ENCODE assay signal across 20 cellular contexts in genomic region chr19:33444238-33444992, GRCh38.
DNase-seq lines count a peak whose midpoint lies in the region; ATAC-seq and TF ChIP-seq lines count a peak whose summit lies in the region.
"Had no signal": no experiment of that assay in that cellular context is flagged by ENCODE, and none has a peak within 500 bp of the region (broad histone marks: within the 10 kb centered on the region; RNA-seq: fewer than 3 reads in every experiment).

No MANE protein-coding gene starts in this region.

- H3K9me3 ChIP-seq in RWPE2 (ENCODE audit: severe bottlenecking), result no peaks in the 10 kb centered on the region
- no peaks in the 10 kb centered on the region for H3K9me3 ChIP-seq in lower lobe of right lung

- H3K4me3 ChIP-seq in RWPE2 (ENCODE audit: severe bottlenecking), result no peak overlapping the region
- no peak overlapping the region for H3K4me3 ChIP-seq in lower lobe of right lung

- H3K4me3 Mint-ChIP-seq in stimulated activated effector memory CD8-positive, alpha-beta T cell treated with anti-CD3 and anti-CD28 coated beads, Interleukin-12 subunit alpha, Interleukin-12 subunit beta, amount 100 ng/mL, for 72 hours, result no peak overlapping the region
- H3K4me3 Mint-ChIP-seq: HFFc6 had no signal

- CTCF ChIA-PET in GM10248 (lab: Yijun Ruan, JAX), result interaction anchor here (2.3 kb wide), 1 partner anchor 12 kb away, joined by 8 read pairs; no protein-coding TSS in a partner anchor

- POLR2A ChIA-PET in GM10248 (lab: Yijun Ruan, JAX), result no interaction called here

- ATAC-seq in RWPE2 (ENCODE audit: low read depth) (no peak; the same call in 2 of the 3 replicates), lower lobe of right lung (no peak), GM21529 (IDR thresholded peaks at IDR 0.05; ENCODE audit: unreplicated experiment) (no peak)
- no peak for ATAC-seq in stimulated activated effector memory CD8-positive, alpha-beta T cell treated with anti-CD3 and anti-CD28 coated beads, Interleukin-12 subunit alpha, Interleukin-12 subunit beta, amount 100 ng/mL, for 72 hours

- DNase-seq in activated effector memory CD4-positive, alpha-beta T cell treated with anti-CD3 and anti-CD28 coated beads, Interleukin-2, amount 50 U/mL, for 16 hours, result peak; percentile 30
- DNase-seq in activated effector memory CD4-positive, alpha-beta T cell treated with Interleukin-2 at 50 U/mL for 16 hours, result no peak
- DNase-seq in RWPE2 (ENCODE audit: low spot score), result peak; percentile 34
- peak; percentile 21 for DNase-seq in lower lobe of right lung
- DNase-seq in stimulated activated effector memory CD8-positive, alpha-beta T cell treated with anti-CD3 and anti-CD28 coated beads, Interleukin-12 subunit alpha, Interleukin-12 subunit beta, amount 100 ng/mL, for 72 hours (ENCODE audit: low spot score in 2 of 2), result no peak
- DNase-seq in GM10248 (ENCODE audit: extremely low spot score), result no peak
- no peak for DNase-seq in GM19238 (ENCODE audit: insufficient read length, low spot score)
- DNase-seq: 8988T, COR-L47, DMS 273 treated with DMSO at 0.1 percent for 48 hours, DND-41, HFFc6, NCI-H1417 treated with DMSO at 0.1 percent for 48 hours, NCI-H187 treated with DMSO at 0.1 percent for 48 hours, NCI-H2227 treated with DMSO at 0.1 percent for 48 hours, NCI-H510A treated with DMSO at 0.1 percent for 48 hours, NCI-H82, OCI-M1, SIG-M5 had no signal

- H3K4me1 ChIP-seq in RWPE2 (ENCODE audit: insufficient read depth, poor library complexity, severe bottlenecking) (no peaks in the 10 kb centered on the region), lower lobe of right lung (no peaks in the 10 kb centered on the region)

- H3K4me1 Mint-ChIP-seq in stimulated activated effector memory CD8-positive, alpha-beta T cell treated with anti-CD3 and anti-CD28 coated beads, Interleukin-12 subunit alpha, Interleukin-12 subunit beta, amount 100 ng/mL, for 72 hours, result peaks cover 13% of the 10 kb centered on the region

- H3K27ac ChIP-seq in RWPE2 (ENCODE audit: poor library complexity, severe bottlenecking) (no peak overlapping the region), lower lobe of right lung (no peak overlapping the region)

- H3K36me3 Mint-ChIP-seq in stimulated activated effector memory CD8-positive, alpha-beta T cell treated with anti-CD3 and anti-CD28 coated beads, Interleukin-12 subunit alpha, Interleukin-12 subunit beta, amount 100 ng/mL, for 72 hours, result no peaks in the 10 kb centered on the region

- TF ChIP-seq CTCF in RWPE2 (IDR thresholded peaks at IDR 0.05; ENCODE audit: poor library complexity, severe bottlenecking) (no peak), lower lobe of right lung (IDR thresholded peaks at IDR 0.05) (no peak), GM10248 (IDR thresholded peaks at IDR 0.05; ENCODE audit: control extremely low read depth, extremely low read depth, low read depth, missing control alignments) (no peak)

- H3K9me3 Mint-ChIP-seq in stimulated activated effector memory CD8-positive, alpha-beta T cell treated with anti-CD3 and anti-CD28 coated beads, Interleukin-12 subunit alpha, Interleukin-12 subunit beta, amount 100 ng/mL, for 72 hours, result no peaks in the 10 kb centered on the region
- H3K9me3 Mint-ChIP-seq: HFFc6 had no signal

- H3K27me3 ChIP-seq in RWPE2 (ENCODE audit: insufficient read depth, poor library complexity, severe bottlenecking) (no peaks in the 10 kb centered on the region), lower lobe of right lung (ENCODE audit: low read depth) (no peaks in the 10 kb centered on the region)

- H3K36me3 ChIP-seq in RWPE2 (ENCODE audit: low read depth), result no peaks in the 10 kb centered on the region
- H3K36me3 ChIP-seq in lower lobe of right lung, result peaks cover 9% of the 10 kb centered on the region

- peak overlapping the region; percentile 70 for H3K27ac Mint-ChIP-seq in stimulated activated effector memory CD8-positive, alpha-beta T cell treated with anti-CD3 and anti-CD28 coated beads, Interleukin-12 subunit alpha, Interleukin-12 subunit beta, amount 100 ng/mL, for 72 hours
- H3K27ac Mint-ChIP-seq: HFFc6 had no signal

- intact Hi-C loops in lower lobe of right lung (cut with DNase I), result no loop called here

Comparison
In these comparisons a context has a peak if more than half of its experiments do, and no peak if none do; other contexts are left out.
1. DNase-seq: peak in activated effector memory CD4-positive, alpha-beta T cell treated with anti-CD3 and anti-CD28 coated beads, Interleukin-2, amount 50 U/mL, for 16 hours (single experiment), RWPE2 (single experiment) and lower lobe of right lung (single experiment); none in activated effector memory CD4-positive, alpha-beta T cell treated with Interleukin-2 at 50 U/mL for 16 hours (single experiment), stimulated activated effector memory CD8-positive, alpha-beta T cell treated with anti-CD3 and anti-CD28 coated beads, Interleukin-12 subunit alpha, Interleukin-12 subunit beta, amount 100 ng/mL, for 72 hours (0 of 2), GM10248 (single experiment) and GM19238 (single experiment).